19 cellular contexts compared by ENCODE assay signal in the genomic region with DNA sequence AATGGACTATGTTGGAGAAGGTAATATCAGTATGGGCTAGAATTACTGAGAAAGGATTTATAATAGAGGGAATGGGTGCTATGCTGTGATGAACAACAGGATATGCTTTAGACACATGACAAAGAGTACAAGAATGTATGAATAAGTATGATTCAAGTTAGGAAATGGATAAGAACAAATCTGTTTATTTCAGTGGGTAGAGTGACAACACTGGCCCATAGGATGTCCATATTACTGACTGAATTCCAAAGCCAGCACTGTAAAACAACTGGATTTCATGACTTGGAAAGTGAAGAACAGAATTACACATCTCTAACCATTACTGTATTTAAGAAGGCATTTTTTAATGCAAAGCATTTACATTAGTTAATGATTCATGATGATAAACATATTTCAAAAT. TPM values are rescaled to one million over a fixed set of nuclear protein-coding genes. Genes with fewer than 3 reads are reported as not detected.
DNase-seq lines count a peak whose midpoint lies in the region; ATAC-seq and TF ChIP-seq lines count a peak whose summit lies in the region.
"Had no signal": no experiment of that assay in that cellular context is flagged by ENCODE, and none has a peak within 500 bp of the region (broad histone marks: within the 10 kb centered on the region; RNA-seq: fewer than 3 reads in every experiment).

No MANE protein-coding gene starts in this region.

- no peaks in the 10 kb centered on the region for H4K20me1 ChIP-seq in smooth muscle cell (ENCODE audit: low read depth)

- H3K79me2 ChIP-seq in smooth muscle cell (ENCODE audit: low read depth) = no peaks in the 10 kb centered on the region

- no peaks in the 10 kb centered on the region for H3K9me3 ChIP-seq in smooth muscle cell (replicated peaks; ENCODE audit: low read depth)
- H3K9me3 ChIP-seq: Caco-2 had no signal

- DNase-seq in HFFc6 (peak; percentile 60), amniotic epithelial cell (ENCODE audit: low read depth) (peak; percentile 85), fibroblast of villous mesenchyme (ENCODE audit: low read depth) (peak; percentile 30), smooth muscle cell (lab: John Stamatoyannopoulos, UW; ENCODE audit: unreplicated experiment) (no peak), medulla oblongata (ENCODE audit: extremely low spot score) (no peak)
- DNase-seq: activated CD4-positive, alpha-beta T cell treated with anti-CD3 and anti-CD28 coated beads, Interleukin-2, amount 50 U/mL, for 4 hours; Caco-2; heart left ventricle; left cardiac atrium; naive B cell; NCI-H2107; NCI-H774; SHP77; stimulated activated naive CD8-positive, alpha-beta T cell treated with anti-CD3 and anti-CD28 coated beads, Interleukin-15, Interleukin-2, amounts not matched to agents 100 U/mL and 50 U/mL, for 24 hours; T-helper 9 cell had no signal

- H3F3A ChIP-seq in smooth muscle cell (ENCODE audit: low read depth) = no peaks in the 10 kb centered on the region

- peak overlapping the region; percentile 43 for H3K4me2 ChIP-seq in smooth muscle cell

- peak overlapping the region; percentile 14 for H3K9ac ChIP-seq in smooth muscle cell (ENCODE audit: low read depth)

- H2AFZ ChIP-seq in smooth muscle cell (ENCODE audit: low read depth) = peak overlapping the region; percentile 1

- H3K27ac Mint-ChIP-seq in HFFc6 = peak overlapping the region; percentile 57
- H3K27ac Mint-ChIP-seq: activated T-helper 1 cell treated with anti-CD3 and anti-CD28 coated beads, Interleukin-12 subunit alpha, Interleukin-12 subunit beta, Interleukin-2, Interleukin-4 antibody, amounts not matched to agents 30 ng/mL and 10 ng/mL and 1 ng/mL, durations not matched to agents 14 hours and 24 hours and 36 hours; naive B cell had no signal

- no peaks in the 10 kb centered on the region for H3K36me3 ChIP-seq in smooth muscle cell (ENCODE audit: low read depth)
- H3K36me3 ChIP-seq: heart left ventricle had no signal

- ATAC-seq in GM21619 (IDR thresholded peaks at IDR 0.05; ENCODE audit: unreplicated experiment) = no peak
- no peak for ATAC-seq in HG02588 (IDR thresholded peaks at IDR 0.05; ENCODE audit: unreplicated experiment)
- ATAC-seq: heart left ventricle; left cardiac atrium; sciatic nerve; stimulated activated naive CD8-positive, alpha-beta T cell treated with anti-CD3 and anti-CD28 coated beads, Interleukin-15, Interleukin-2, amounts not matched to agents 100 U/mL and 50 U/mL, for 24 hours had no signal

- H3K4me1 Mint-ChIP-seq in HFFc6 (ENCODE audit: low read depth) = peaks cover 58% of the 10 kb centered on the region

- TF ChIP-seq CTCF in HFFc6 (IDR thresholded peaks at IDR 0.05) (no peak), fibroblast of villous mesenchyme (IDR thresholded peaks at IDR 0.05; ENCODE audit: insufficient read depth, low read depth, low read length) (no peak), smooth muscle cell (IDR thresholded peaks at IDR 0.05; ENCODE audit: borderline replicate concordance, insufficient read depth, poor library complexity, severe bottlenecking) (no peak)

- no peaks in the 10 kb centered on the region for H3K4me1 ChIP-seq in smooth muscle cell (ENCODE audit: low read depth)
- H3K4me1 ChIP-seq: Caco-2 had no signal

- H3K27me3 Mint-ChIP-seq in HFFc6 (ENCODE audit: insufficient read depth) = no peaks in the 10 kb centered on the region
- H3K27me3 Mint-ChIP-seq: naive B cell had no signal

- H3K36me3 Mint-ChIP-seq in HFFc6 (ENCODE audit: low read depth) = peaks cover 15% of the 10 kb centered on the region

- no peaks in the 10 kb centered on the region for H3K27me3 ChIP-seq in smooth muscle cell (ENCODE audit: low read depth)
- H3K27me3 ChIP-seq: heart left ventricle had no signal

- peaks cover 9% of the 10 kb centered on the region for H3K9me3 Mint-ChIP-seq in HFFc6
- H3K9me3 Mint-ChIP-seq: activated T-helper 1 cell treated with anti-CD3 and anti-CD28 coated beads, Interleukin-12 subunit alpha, Interleukin-12 subunit beta, Interleukin-2, Interleukin-4 antibody, amounts not matched to agents 30 ng/mL and 10 ng/mL and 1 ng/mL, durations not matched to agents 14 hours and 24 hours and 36 hours had no signal

- H3K4me3 ChIP-seq in fibroblast of villous mesenchyme (ENCODE audit: low read depth, low read length) (no peak overlapping the region), smooth muscle cell (no peak overlapping the region)
- H3K4me3 ChIP-seq: heart left ventricle had no signal

- peak overlapping the region; percentile 13; the same call in 1 of the 2 replicates for H3K4me3 Mint-ChIP-seq in HFFc6
- H3K4me3 Mint-ChIP-seq: activated T-helper 1 cell treated with anti-CD3 and anti-CD28 coated beads, Interleukin-12 subunit alpha, Interleukin-12 subunit beta, Interleukin-2, Interleukin-4 antibody, amounts not matched to agents 30 ng/mL and 10 ng/mL and 1 ng/mL, durations not matched to agents 14 hours and 24 hours and 36 hours; naive B cell had no signal

- peak overlapping the region; percentile 81 for H3K27ac ChIP-seq in smooth muscle cell (ENCODE audit: low read depth)
- H3K27ac ChIP-seq: heart left ventricle had no signal

RNA-seq across cellular contexts. Expression of a gene that starts 35.9 kb away (rescaled TPM):
- total RNA-seq in HFFc6 (2021; fragmentation: NEBNext Ultra II Directional; extraction: Animal tissue kit (Norgen Biotek cat#: 25700)) = 1 to 10 TPM; 3.1 to 5.5 (median 3.8) TPM
- total RNA-seq in fibroblast of villous mesenchyme = 7.7 and 7.8 TPM in 2 replicates
- 5.1 and 5.3 TPM in 2 replicates for total RNA-seq in smooth muscle cell
- polyA plus RNA-seq in smooth muscle cell = 2.0 and 2.8 TPM in 2 replicates

Comparison
In these comparisons a context has a peak if more than half of its experiments do, and no peak if none do; other contexts are left out.
1. DNase-seq: peak in HFFc6 (single experiment), amniotic epithelial cell (single experiment) and fibroblast of villous mesenchyme (single experiment); none in smooth muscle cell (single experiment) and medulla oblongata (single experiment).